Comparison of ENCODE assay signal across 31 cellular contexts in the genomic region with DNA sequence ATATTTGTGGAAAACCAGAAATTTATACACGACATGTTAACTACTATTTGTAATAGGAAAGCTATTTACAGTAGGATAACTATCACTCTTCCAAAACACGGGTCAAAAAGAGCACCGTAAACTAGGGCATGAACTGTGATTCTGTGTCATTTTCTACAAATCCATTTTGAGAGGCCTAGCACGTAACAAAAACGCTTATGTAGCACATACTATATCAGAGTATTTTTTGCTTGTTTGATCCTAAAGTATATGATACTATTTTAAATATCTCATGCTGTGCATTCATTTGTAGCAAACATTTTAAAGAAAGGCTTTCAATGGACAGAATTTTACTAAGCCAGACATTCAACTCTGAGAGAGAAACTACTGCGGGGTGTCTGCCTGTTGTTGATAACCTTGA.
"Had no signal": no experiment of that assay in that cellular context is flagged by ENCODE, and none has a peak within 500 bp of the region (broad histone marks: within the 10 kb centered on the region; RNA-seq: fewer than 3 reads in every experiment).

No MANE protein-coding gene starts in this region.

- H3K4me3 Mint-ChIP-seq: activated CD4-positive, alpha-beta memory T cell treated with anti-CD3 and anti-CD28 coated beads for 36 hours; activated CD8-positive, alpha-beta memory T cell treated with anti-CD3 and anti-CD28 coated beads, Interleukin-2, amount 10 ng/mL, durations not matched to agents 7 days and 5 days; activated CD8-positive, alpha-beta T cell treated with anti-CD3 and anti-CD28 coated beads, Interleukin-2, amount 10 ng/mL, durations not matched to agents 7 days and 5 days; activated naive CD4-positive, alpha-beta T cell treated with anti-CD3 and anti-CD28 coated beads for 36 hours; activated naive CD4-positive, alpha-beta T cell treated with anti-CD3 and anti-CD28 coated beads, Interleukin-2, amount 50 U/mL, for 24 hours; activated naive CD8-positive, alpha-beta T cell treated with anti-CD3 and anti-CD28 coated beads for 36 hours; activated naive CD8-positive, alpha-beta T cell treated with anti-CD3 and anti-CD28 coated beads, Interleukin-2, amount 50 U/mL, for 24 hours; activated T-helper 1 cell treated with anti-CD3 and anti-CD28 coated beads, Interleukin-12 subunit alpha, Interleukin-12 subunit beta, Interleukin-2, Interleukin-4 antibody, amounts not matched to agents 30 ng/mL and 10 ng/mL and 1 ng/mL, durations not matched to agents 14 hours and 24 hours and 36 hours had no signal

- H3K4me3 ChIP-seq: adrenal gland, body of pancreas, cardiac muscle cell, colonic mucosa, esophagus squamous epithelium, gastroesophageal sphincter had no signal

- H3K27me3 Mint-ChIP-seq: activated CD4-positive, alpha-beta memory T cell treated with anti-CD3 and anti-CD28 coated beads for 36 hours; activated CD8-positive, alpha-beta memory T cell treated with anti-CD3 and anti-CD28 coated beads, Interleukin-2, amount 10 ng/mL, durations not matched to agents 7 days and 5 days; activated naive CD4-positive, alpha-beta T cell treated with anti-CD3 and anti-CD28 coated beads, Interleukin-2, amount 50 U/mL, for 24 hours; activated naive CD8-positive, alpha-beta T cell treated with anti-CD3 and anti-CD28 coated beads for 36 hours; activated naive CD8-positive, alpha-beta T cell treated with anti-CD3 and anti-CD28 coated beads, Interleukin-2, amount 50 U/mL, for 24 hours had no signal

- H3K27ac ChIP-seq: adrenal gland, body of pancreas, cardiac muscle cell, colonic mucosa, epithelial cell of prostate, esophagus squamous epithelium, gastroesophageal sphincter had no signal

- H3K9me3 ChIP-seq: adrenal gland, body of pancreas, colonic mucosa, esophagus squamous epithelium, gastroesophageal sphincter had no signal

- H3K9me3 Mint-ChIP-seq: activated CD4-positive, alpha-beta memory T cell treated with anti-CD3 and anti-CD28 coated beads for 36 hours; activated naive CD4-positive, alpha-beta T cell treated with anti-CD3 and anti-CD28 coated beads for 36 hours; activated naive CD4-positive, alpha-beta T cell treated with anti-CD3 and anti-CD28 coated beads, Interleukin-2, amount 50 U/mL, for 24 hours; activated naive CD8-positive, alpha-beta T cell treated with anti-CD3 and anti-CD28 coated beads for 36 hours; activated naive CD8-positive, alpha-beta T cell treated with anti-CD3 and anti-CD28 coated beads, Interleukin-2, amount 50 U/mL, for 24 hours; activated T-helper 1 cell treated with anti-CD3 and anti-CD28 coated beads, Interleukin-12 subunit alpha, Interleukin-12 subunit beta, Interleukin-2, Interleukin-4 antibody, amounts not matched to agents 30 ng/mL and 10 ng/mL and 1 ng/mL, durations not matched to agents 14 hours and 24 hours and 36 hours; activated T-helper 2 cell treated with anti-CD3 and anti-CD28 coated beads, Interferon-gamma antibody, Interleukin-2, Interleukin-4, amounts not matched to agents 10 μg/mL and 5 μg/mL and 100 μg/mL, durations not matched to agents 14 hours and 24 hours and 36 hours had no signal

- H3K4me1 ChIP-seq: body of pancreas, colonic mucosa, esophagus squamous epithelium, gastroesophageal sphincter had no signal

- H3K27me3 ChIP-seq: adrenal gland, body of pancreas, cardiac muscle cell, colonic mucosa, esophagus squamous epithelium, gastroesophageal sphincter had no signal

- FAIRE-seq: endometrium, endothelial cell of umbilical vein had no signal

- ATAC-seq: activated CD8-positive, alpha-beta memory T cell treated with anti-CD3 and anti-CD28 coated beads, Interleukin-2, amount 10 ng/mL, durations not matched to agents 7 days and 5 days; activated CD8-positive, alpha-beta T cell treated with anti-CD3 and anti-CD28 coated beads, Interleukin-2, amount 10 ng/mL, durations not matched to agents 7 days and 5 days; activated naive CD8-positive, alpha-beta T cell treated with anti-CD3 and anti-CD28 coated beads, Interleukin-2, amount 50 U/mL, for 24 hours; body of pancreas; gastroesophageal sphincter had no signal

- H3K36me3 ChIP-seq: colonic mucosa had no signal

- H3K27ac Mint-ChIP-seq: activated CD4-positive, alpha-beta memory T cell treated with anti-CD3 and anti-CD28 coated beads for 36 hours; activated CD8-positive, alpha-beta memory T cell treated with anti-CD3 and anti-CD28 coated beads, Interleukin-2, amount 10 ng/mL, durations not matched to agents 7 days and 5 days; activated CD8-positive, alpha-beta T cell treated with anti-CD3 and anti-CD28 coated beads, Interleukin-2, amount 10 ng/mL, durations not matched to agents 7 days and 5 days; activated naive CD4-positive, alpha-beta T cell treated with anti-CD3 and anti-CD28 coated beads for 36 hours; activated naive CD4-positive, alpha-beta T cell treated with anti-CD3 and anti-CD28 coated beads, Interleukin-2, amount 50 U/mL, for 24 hours; activated naive CD8-positive, alpha-beta T cell treated with anti-CD3 and anti-CD28 coated beads for 36 hours; activated naive CD8-positive, alpha-beta T cell treated with anti-CD3 and anti-CD28 coated beads, Interleukin-2, amount 50 U/mL, for 24 hours; activated T-helper 1 cell treated with anti-CD3 and anti-CD28 coated beads, Interleukin-12 subunit alpha, Interleukin-12 subunit beta, Interleukin-2, Interleukin-4 antibody, amounts not matched to agents 30 ng/mL and 10 ng/mL and 1 ng/mL, durations not matched to agents 14 hours and 24 hours and 36 hours; activated T-helper 2 cell treated with anti-CD3 and anti-CD28 coated beads, Interferon-gamma antibody, Interleukin-2, Interleukin-4, amounts not matched to agents 10 μg/mL and 5 μg/mL and 100 μg/mL, durations not matched to agents 14 hours and 24 hours and 36 hours had no signal

- DNase-seq: activated CD4-positive, alpha-beta memory T cell treated with anti-CD3 and anti-CD28 coated beads for 36 hours; activated CD4-positive, alpha-beta T cell treated with anti-CD3 and anti-CD28 coated beads for 48 hours; activated CD8-positive, alpha-beta memory T cell treated with anti-CD3 and anti-CD28 coated beads, Interleukin-2, amount 10 ng/mL, durations not matched to agents 7 days and 5 days; activated CD8-positive, alpha-beta memory T cell treated with anti-CD3 and anti-CD28 coated beads, Interleukin-2, amount 50 U/mL, for 4 hours; activated CD8-positive, alpha-beta T cell treated with anti-CD3 and anti-CD28 coated beads, Interleukin-2, amount 10 ng/mL, durations not matched to agents 7 days and 5 days; activated effector memory CD4-positive, alpha-beta T cell treated with anti-CD3 and anti-CD28 coated beads, Interleukin-2, amount 50 U/mL, for 16 hours; activated naive CD4-positive, alpha-beta T cell treated with anti-CD3 and anti-CD28 coated beads for 36 hours; activated naive CD8-positive, alpha-beta T cell treated with anti-CD3 and anti-CD28 coated beads for 36 hours; activated naive CD8-positive, alpha-beta T cell treated with anti-CD3 and anti-CD28 coated beads, Interleukin-2, amount 50 U/mL, for 24 hours; activated T-cell treated with anti-CD3 and anti-CD28 coated beads, Interleukin-2, amount 50 U/mL, for 1 hour; activated T-cell treated with anti-CD3 and anti-CD28 coated beads, Interleukin-2, amount 50 U/mL, for 48 hours; adrenal gland; amygdala; aorta; body of pancreas; central memory CD4-positive, alpha-beta T cell; cerebellar nuclear complex; colonic mucosa; effector CD8-positive, alpha-beta T cell; esophagus squamous epithelium; foreskin melanocyte; hippocampal formation; T-helper 2 cell had no signal
